Comparison of ENCODE assay signal across 21 cellular contexts in genomic region chr17:57264250-57264649, GRCh38. TPM values are rescaled to one million over a fixed set of nuclear protein-coding genes. Genes with fewer than 3 reads are reported as not detected.
DNase-seq lines count a peak whose midpoint lies in the region; ATAC-seq, FAIRE-seq and TF ChIP-seq lines count a peak whose summit lies in the region.
"Had no signal": no experiment of that assay in that cellular context is flagged by ENCODE, and none has a peak within 500 bp of the region (broad histone marks: within the 10 kb centered on the region; RNA-seq: fewer than 3 reads in every experiment).

No MANE protein-coding gene starts in this region.

- H3K27ac Mint-ChIP-seq in endodermal cell = no peak overlapping the region
- H3K27ac Mint-ChIP-seq: B cell; CD4-positive, CD25-positive, alpha-beta regulatory T cell; HFFc6 had no signal

- no peak overlapping the region for H2AFZ ChIP-seq in DND-41 (ENCODE audit: low read depth, low read length)
- no peak overlapping the region for H2AFZ ChIP-seq in K562 (ENCODE audit: low read depth, low read length)

- DNase-seq in DND-41 (no peak), K562 (ENCODE audit: extremely low read depth in 1 of 4, low spot score in 3 of 4) (no peak), endodermal cell (peak; percentile 13), NCI-H774 (lab: John Stamatoyannopoulos, UW) (no peak)
- no peak for DNase-seq in stimulated activated CD4-positive, alpha-beta T cell treated with anti-CD3 and anti-CD28 coated beads, Interleukin-1b, Interleukin-23, amount 100 ng/mL, for 48 hours
- no peak for DNase-seq in stimulated activated naive CD4-positive, alpha-beta T cell (lab: John Stamatoyannopoulos, UW)
- DNase-seq: C1 segment of cervical spinal cord; CD4-positive, CD25-positive, alpha-beta regulatory T cell; CD8-positive, alpha-beta memory T cell; COR-L47; GDM1; GOT3; H7; HFFc6 had no signal

- peaks cover 100% of the 10 kb centered on the region for H4K20me1 ChIP-seq in BLaER1
- peaks cover 91% of the 10 kb centered on the region for H4K20me1 ChIP-seq in DND-41 (ENCODE audit: insufficient read depth, low read length)
- H4K20me1 ChIP-seq in K562 (replicated peaks; ENCODE audit: control insufficient read depth, insufficient read depth, low read length) = no peaks in the 10 kb centered on the region; the same call in 1 of the 2 replicates

- H3K4me3 ChIP-seq in BLaER1 = no peak overlapping the region
- peak overlapping the region in 1 of 2 experiments; percentile 91; a peak in 2 of 4 replicates for H3K4me3 ChIP-seq in DND-41 (ENCODE audit: low read depth in 1 of 2, low read length in 2 of 2)
- no peak overlapping the region for H3K4me3 ChIP-seq in K562
- H3K4me3 ChIP-seq in endodermal cell (ENCODE audit: low read length) = no peak overlapping the region

- TF ChIP-seq EP300 in K562 (IDR thresholded peaks at IDR 0.05; ENCODE audit: low read length) = no peak

- intact Hi-C loops in K562 (cut with micrococcal nuclease) = no loop called here

- H3K27me3 ChIP-seq in BLaER1 (no peaks in the 10 kb centered on the region), DND-41 (ENCODE audit: insufficient read depth, low read length, poor library complexity) (no peaks in the 10 kb centered on the region), K562 (ENCODE audit: control insufficient read depth in 2 of 2, insufficient read depth in 2 of 2, low read length in 2 of 2) (no peaks in the 10 kb centered on the region), endodermal cell (ENCODE audit: control insufficient read depth, insufficient read depth, low read length, poor library complexity, severe bottlenecking) (no peaks in the 10 kb centered on the region)

- no TSS peak for BruUV-seq in K562 (replicated peaks; lab: Mats Ljungman, UMichigan)

- H3K27ac ChIP-seq in BLaER1 = no peak overlapping the region
- H3K27ac ChIP-seq in DND-41 (ENCODE audit: low read length) = peak overlapping the region; percentile 54
- no peak overlapping the region for H3K27ac ChIP-seq in K562 (ENCODE audit: extremely low read depth, low read depth, low read length)
- no peak overlapping the region for H3K27ac ChIP-seq in endodermal cell (ENCODE audit: low read depth, low read length)

- no peaks in the 10 kb centered on the region for H3K9me3 ChIP-seq in BLaER1
- H3K9me3 ChIP-seq in DND-41 (ENCODE audit: insufficient read depth, low read length, severe bottlenecking) = no peaks in the 10 kb centered on the region
- H3K9me3 ChIP-seq in K562 (replicated peaks; ENCODE audit: control insufficient read depth, insufficient read depth, low read depth, low read length) = no peaks in the 10 kb centered on the region; the same call in 1 of the 2 replicates
- H3K9me3 ChIP-seq in endodermal cell (ENCODE audit: control insufficient read depth, low read length) = no peaks in the 10 kb centered on the region

- TF ChIP-seq RAD21 in K562 (CRISPR knock-in tag; conservative IDR thresholded peaks at IDR 0.05 in 1 of 2, IDR thresholded peaks at IDR 0.05 in 1 of 2) = no peak

- whole genome bisulfite sequencing in K562 (ENCODE audit: insufficient coverage, low coverage, missing lambda C conversion rate) = 98% methylated on average over 5 of the region's 5 CpGs
- 98% methylated on average over 3 of the region's 5 CpGs; no CpG with 5 or more reads in 1 of the 2 experiments for WGBS in endodermal cell (ENCODE audit: insufficient coverage in 1 of 2, insufficient read length in 1 of 2), 2 experiments

- peaks cover 96% of the 10 kb centered on the region for H3K36me3 ChIP-seq in BLaER1
- H3K36me3 ChIP-seq in DND-41 (ENCODE audit: insufficient read depth, low read length) = peaks cover 93% of the 10 kb centered on the region
- H3K36me3 ChIP-seq in K562 (ENCODE audit: control insufficient read depth, insufficient read depth, low read length) = peaks cover 91% of the 10 kb centered on the region
- H3K36me3 ChIP-seq in endodermal cell (ENCODE audit: control insufficient read depth, insufficient read depth, low read length) = peaks cover 84% of the 10 kb centered on the region

- no peak overlapping the region for H3K9ac ChIP-seq in BLaER1
- H3K9ac ChIP-seq in DND-41 (ENCODE audit: low read depth, low read length) = peak overlapping the region; percentile 84
- H3K9ac ChIP-seq in K562 (ENCODE audit: insufficient read depth in 1 of 2, low read depth in 2 of 2, low read length in 2 of 2) = no peak overlapping the region
- no peak overlapping the region for H3K9ac ChIP-seq in endodermal cell (ENCODE audit: extremely low read depth, low read length, poor library complexity, severe bottlenecking)

- TF ChIP-seq CTCF in DND-41 (IDR thresholded peaks at IDR 0.05; ENCODE audit: borderline replicate concordance, extremely low read depth, low read length, poor library complexity, severe bottlenecking) = no peak
- TF ChIP-seq CTCF in K562 (IDR thresholded peaks at IDR 0.05 in 2 of 3, conservative IDR thresholded peaks at IDR 0.05 in 1 of 3; ENCODE audit: insufficient read depth in 2 of 3, low read depth in 1 of 3, low read length in 3 of 3) = no peak
- TF ChIP-seq CTCF in endodermal cell (conservative IDR thresholded peaks at IDR 0.05) = no peak

- no peak overlapping the region for H3K4me3 Mint-ChIP-seq in endodermal cell
- H3K4me3 Mint-ChIP-seq: B cell; CD8-positive, alpha-beta memory T cell; HFFc6 had no signal

- peaks cover 23% of the 10 kb centered on the region for H3K4me1 Mint-ChIP-seq in endodermal cell

- in situ Hi-C loops in K562 (cut with MboI) = no loop called here

- FAIRE-seq in K562 (lab: Jason Lieb, UNC) = no peak
- FAIRE-seq: D721Med, GM12892, GM18507 had no signal

- no peak for TF ChIP-seq POLR2A in K562 (conservative IDR thresholded peaks at IDR 0.05)

- no peaks in the 10 kb centered on the region for H3K27me3 Mint-ChIP-seq in endodermal cell (ENCODE audit: insufficient read depth)
- H3K27me3 Mint-ChIP-seq: B cell; CD4-positive, CD25-positive, alpha-beta regulatory T cell had no signal

- CTCF ChIA-PET in K562 (lab: Yijun Ruan, JAX; ENCODE audit: low intra/inter-chr PET ratio) = no interaction called here

- H3K4me2 ChIP-seq in BLaER1 = peak overlapping the region; percentile 99
- peak overlapping the region; percentile 88 for H3K4me2 ChIP-seq in DND-41 (ENCODE audit: insufficient read depth, low read length)
- H3K4me2 ChIP-seq in K562 (ENCODE audit: insufficient read depth, low read length) = no peak overlapping the region

- H3K79me2 ChIP-seq in DND-41 (ENCODE audit: insufficient read depth, low read length) (peaks cover 99% of the 10 kb centered on the region), K562 (ENCODE audit: control insufficient read depth, insufficient read depth, low read length) (peaks cover 57% of the 10 kb centered on the region)

- H3K4me1 ChIP-seq in BLaER1 = peaks cover 78% of the 10 kb centered on the region
- peaks cover 94% of the 10 kb centered on the region for H3K4me1 ChIP-seq in DND-41 (ENCODE audit: insufficient read depth, low read length)
- H3K4me1 ChIP-seq in K562 (replicated peaks in 1 of 2; ENCODE audit: control insufficient read depth in 2 of 2, insufficient read depth in 2 of 2, low read length in 2 of 2) = peaks cover 0 to 1% of the 10 kb centered on the region in 2 experiments; a peak in 2 of 5 replicates
- H3K4me1 ChIP-seq in endodermal cell (ENCODE audit: control insufficient read depth, insufficient read depth, low read length) = peaks cover 8% of the 10 kb centered on the region

- no peaks in the 10 kb centered on the region for H3K9me1 ChIP-seq in K562 (ENCODE audit: control insufficient read depth, insufficient read depth, low read length)

- ATAC-seq in DND-41 (ENCODE audit: insufficient read depth, low read depth) (no peak), K562 (no peak), HG03378 (IDR thresholded peaks at IDR 0.05; ENCODE audit: unreplicated experiment) (no peak)
- ATAC-seq: HCT116 had no signal

- H3K9me3 Mint-ChIP-seq in endodermal cell = no peaks in the 10 kb centered on the region
- H3K9me3 Mint-ChIP-seq: CD4-positive, CD25-positive, alpha-beta regulatory T cell; CD8-positive, alpha-beta memory T cell; HFFc6 had no signal

- POLR2A ChIA-PET in K562 (lab: Yijun Ruan, JAX) = interaction anchor here (0.6 kb wide), 2 partner anchors 215 to 220 kb away, joined by 3 read pairs; no protein-coding TSS in a partner anchor

- H3K36me3 Mint-ChIP-seq in endodermal cell (ENCODE audit: low read depth) = peaks cover 84% of the 10 kb centered on the region

TF ChIP-seq in K562, 482 proteins besides CTCF, POLR2A, EP300 and RAD21:
- no peak for TF ChIP-seq MNT (conservative IDR thresholded peaks at IDR 0.05)
- TF ChIP-seq ZNF121 (CRISPR knock-in tag; conservative IDR thresholded peaks at IDR 0.05) = peak; percentile 60; the same call in 1 of the 2 replicates

RNA-seq across cellular contexts. Expression of gene MSI2, which starts 7.9 kb away (rescaled TPM):
- total RNA-seq in K562 (2011; cell fraction: chromatin; rRNA removed; ENCODE audit: low replicate concordance) = 290 and 357 TPM in 2 replicates
- total RNA-seq in K562 (2011; cell fraction: nucleolus; rRNA removed) = 109 and 121 TPM in 2 replicates
- total RNA-seq in K562 (2011; cell fraction: nucleoplasm; rRNA removed) = 200 and 269 TPM in 2 replicates
- total RNA-seq in K562 (2014; rRNA removed) = 29.7 and 51.4 TPM in 2 replicates
- total RNA-seq in K562 (2014; rRNA removed; fragmentation: Illumina TruSeq; extraction: Trizol) = 42.4 and 50.3 TPM in 2 replicates
- 45.2 and 50.9 TPM in 2 replicates for total RNA-seq in K562 (2015; rRNA removed; fragmentation: Illumina TruSeq; extraction: Trizol)
- 60.4 and 61.8 TPM in 2 replicates for total RNA-seq in K562 (2021)
- 36.8 and 48.9 TPM in 2 replicates for polyA plus RNA-seq in K562 (2011; rRNA removed)
- 25.6 and 43.5 TPM in 2 replicates for polyA plus RNA-seq in K562 (2011; cell fraction: cytosol; rRNA removed)
- 61.4 and 77.7 TPM in 2 replicates for polyA plus RNA-seq in K562 (2011; cell fraction: nucleus; rRNA removed)
- polyA plus RNA-seq in K562 (2012) = 37.7 and 43.6 TPM in 2 replicates
- 56.3 and 66.6 TPM in 2 replicates for polyA plus RNA-seq in K562 (2014; fragmentation: Illumina TruSeq; extraction: Trizol)
- 1 to 10 TPM; 4.6 to 5.3 TPM for polyA plus RNA-seq in K562 (2014; fragmentation: Nextera tagmentation; extraction: Ambion mirVana)
- polyA plus RNA-seq in K562 (2014; rRNA removed) = 30.5 and 35.5 TPM in 2 replicates
- 72.6 and 78.9 TPM in 2 replicates for polyA minus RNA-seq in K562 (2011; rRNA and poly(A)+ RNA removed)
- polyA minus RNA-seq in K562 (2011; cell fraction: cytosol; rRNA and poly(A)+ RNA removed) = 32.4 and 39.6 TPM in 2 replicates
- polyA minus RNA-seq in K562 (2011; cell fraction: nucleus; rRNA and poly(A)+ RNA removed) = 38.9 and 58.1 TPM in 2 replicates
- 100 to 1,000 TPM in 1 of 2 donors, 10 to 100 TPM in 1; 88.3 to 114 TPM for total RNA-seq in endodermal cell
- polyA plus RNA-seq in endodermal cell (2013, experiment 1 of 2) = 70.0 TPM
- polyA plus RNA-seq in endodermal cell (2013, experiment 2 of 2) = 63.0 TPM
